8 cellular contexts compared by ENCODE assay signal in the genomic region with DNA sequence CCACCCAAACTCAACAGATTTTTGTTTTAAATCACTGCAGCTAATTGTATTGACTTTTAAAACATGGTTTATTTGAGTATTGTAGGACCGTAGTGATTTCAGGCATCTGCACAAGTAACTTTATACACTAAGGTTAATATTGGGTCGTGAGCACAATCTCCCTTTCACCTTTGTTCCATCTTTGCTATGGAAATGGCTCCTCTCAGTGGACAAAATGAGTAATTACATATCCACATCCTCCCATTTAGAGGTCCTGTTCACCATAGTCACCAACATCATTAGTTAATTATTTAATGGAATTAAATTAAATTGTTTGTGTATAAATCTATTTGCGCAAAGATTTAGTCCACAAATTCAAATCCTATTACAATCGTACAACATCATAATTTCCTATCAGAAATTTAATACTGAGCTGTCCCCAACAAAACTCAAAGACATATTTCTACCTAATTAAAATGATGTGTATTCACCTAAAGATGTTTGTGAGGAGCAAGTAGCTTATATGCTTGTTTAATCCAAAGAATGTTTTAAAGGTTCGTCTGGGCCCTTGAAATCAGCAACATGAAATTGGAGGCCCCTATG.
DNase-seq lines count a peak whose midpoint lies in the region; ATAC-seq and TF ChIP-seq lines count a peak whose summit lies in the region.

No MANE protein-coding gene starts in this region.

- H3K4me3 ChIP-seq in Jurkat, Clone E6-1 (ENCODE audit: low read length): no peak overlapping the region
- H3K4me3 ChIP-seq in SJCRH30: no peak overlapping the region
- no peak overlapping the region for H3K4me3 ChIP-seq in esophagus squamous epithelium
- H3K4me3 ChIP-seq in neural progenitor cell: no peak overlapping the region

- no peak overlapping the region for H3K4me3 Mint-ChIP-seq in neural progenitor cell
- H3K4me3 Mint-ChIP-seq in T-helper 2 cell treated with Interferon-gamma antibody and Interleukin-4, amounts not matched to agents 5 μg/mL and 100 μg/mL, for 36 hours: no peak overlapping the region

- 1% methylated on average over 5 of the region's 5 CpGs for WGBS in esophagus squamous epithelium, 2 donors

- no peaks in the 10 kb centered on the region for H3F3A ChIP-seq in neural progenitor cell (ENCODE audit: low read depth)

- no peaks in the 10 kb centered on the region for H3K4me1 Mint-ChIP-seq in neural progenitor cell
- H3K4me1 Mint-ChIP-seq in T-helper 2 cell treated with Interferon-gamma antibody and Interleukin-4, amounts not matched to agents 5 μg/mL and 100 μg/mL, for 36 hours (ENCODE audit: low read depth): no peaks in the 10 kb centered on the region

- TF ChIP-seq CTCF in esophagus squamous epithelium (IDR thresholded peaks at IDR 0.05): peak; percentile 64 to 86 (median 80)
- peak; percentile 88 for TF ChIP-seq CTCF in neural progenitor cell (IDR thresholded peaks at IDR 0.05)

- no peak for TF ChIP-seq POLR2A in esophagus squamous epithelium (IDR thresholded peaks at IDR 0.05)

- no peaks in the 10 kb centered on the region for H3K9me3 ChIP-seq in SJCRH30 (replicated peaks)
- H3K9me3 ChIP-seq in esophagus squamous epithelium: no peaks in the 10 kb centered on the region
- H3K9me3 ChIP-seq in neural progenitor cell (ENCODE audit: low read depth): no peaks in the 10 kb centered on the region

- ATAC-seq in Right ventricle myocardium inferior (peak; percentile 78), GM18909 (IDR thresholded peaks at IDR 0.05; ENCODE audit: poor library complexity, unreplicated experiment) (no peak)

- no peaks in the 10 kb centered on the region for H3K79me2 ChIP-seq in neural progenitor cell (ENCODE audit: low read depth)

- no peaks in the 10 kb centered on the region for H3K36me3 Mint-ChIP-seq in neural progenitor cell
- no peaks in the 10 kb centered on the region for H3K36me3 Mint-ChIP-seq in T-helper 2 cell treated with Interferon-gamma antibody and Interleukin-4, amounts not matched to agents 5 μg/mL and 100 μg/mL, for 36 hours (ENCODE audit: low read depth)

- intact Hi-C loops in Right ventricle myocardium inferior (cut with DNase I) (loop anchor here (2.0 to 5.0 kb wide), 4 partner anchors 377 to 907 kb away; a partner anchor contains a TSS), cardiac septum (cut with DNase I) (loop anchor here (2.0 to 10.0 kb wide), 4 partner anchors 377 to 892 kb away; a partner anchor contains a TSS), esophagus squamous epithelium (cut with DNase I) (loop anchor here (5.0 kb wide), 1 partner anchor 837 kb away; no protein-coding TSS in a partner anchor)

- no peak overlapping the region for H2AFZ ChIP-seq in neural progenitor cell (replicated peaks)

- no peak for DNase-seq in Right ventricle myocardium inferior (ENCODE audit: missing footprints)
- no peak for DNase-seq in cardiac septum (ENCODE audit: low spot score)
- DNase-seq in Jurkat, Clone E6-1 (ENCODE audit: low read depth, low spot score): peak; percentile 37
- DNase-seq in SJCRH30: peak; percentile 35 to 91
- DNase-seq in esophagus squamous epithelium (lab: John Stamatoyannopoulos, UW): no peak
- peak; percentile 70 for DNase-seq in neural progenitor cell (ENCODE audit: low spot score)
- DNase-seq in T-helper 2 cell treated with Interferon-gamma antibody and Interleukin-4, amounts not matched to agents 5 μg/mL and 100 μg/mL, for 36 hours (ENCODE audit: low spot score): no peak

- H4K20me1 ChIP-seq in neural progenitor cell (ENCODE audit: low read depth): no peaks in the 10 kb centered on the region

- H3K27ac Mint-ChIP-seq in neural progenitor cell: no peak overlapping the region
- H3K27ac Mint-ChIP-seq in T-helper 2 cell treated with Interferon-gamma antibody and Interleukin-4, amounts not matched to agents 5 μg/mL and 100 μg/mL, for 36 hours: no peak overlapping the region

- peaks cover 3% of the 10 kb centered on the region for H3K9me3 Mint-ChIP-seq in neural progenitor cell
- H3K9me3 Mint-ChIP-seq in T-helper 2 cell treated with Interferon-gamma antibody and Interleukin-4, amounts not matched to agents 5 μg/mL and 100 μg/mL, for 36 hours: no peaks in the 10 kb centered on the region

- no peak overlapping the region for H3K4me2 ChIP-seq in neural progenitor cell

- H3K9ac ChIP-seq in neural progenitor cell: no peak overlapping the region

- H3K36me3 ChIP-seq in SJCRH30 (no peaks in the 10 kb centered on the region), esophagus squamous epithelium (no peaks in the 10 kb centered on the region), neural progenitor cell (no peaks in the 10 kb centered on the region)

- H3K27ac ChIP-seq in SJCRH30 (no peak overlapping the region), esophagus squamous epithelium (no peak overlapping the region), neural progenitor cell (no peak overlapping the region)

- H3K27me3 ChIP-seq in SJCRH30 (no peaks in the 10 kb centered on the region), esophagus squamous epithelium (peaks cover 0 to 11% (median 0%) of the 10 kb centered on the region in 4 donors), neural progenitor cell (no peaks in the 10 kb centered on the region)

- peaks cover 14% of the 10 kb centered on the region for H3K4me1 ChIP-seq in SJCRH30
- H3K4me1 ChIP-seq in esophagus squamous epithelium: no peaks in the 10 kb centered on the region
- no peaks in the 10 kb centered on the region for H3K4me1 ChIP-seq in neural progenitor cell

- no peaks in the 10 kb centered on the region for H3K27me3 Mint-ChIP-seq in neural progenitor cell (ENCODE audit: insufficient read depth, low read depth)
- peaks cover 6% of the 10 kb centered on the region for H3K27me3 Mint-ChIP-seq in T-helper 2 cell treated with Interferon-gamma antibody and Interleukin-4, amounts not matched to agents 5 μg/mL and 100 μg/mL, for 36 hours (ENCODE audit: low read depth)

Comparison
In these comparisons a context has a peak if more than half of its experiments do, and no peak if none do; other contexts are left out.
1. DNase-seq: peak in Jurkat, Clone E6-1 (single experiment), SJCRH30 (2 of 2) and neural progenitor cell (single experiment); none in Right ventricle myocardium inferior (single experiment), cardiac septum (single experiment), esophagus squamous epithelium (single experiment) and T-helper 2 cell treated with Interferon-gamma antibody and Interleukin-4, amounts not matched to agents 5 μg/mL and 100 μg/mL, for 36 hours (single experiment).